ENCODE assay signal across 8 cellular contexts in genomic region chr19:10603084-10603872, GRCh38. TPM values are rescaled to one million over a fixed set of nuclear protein-coding genes. Genes with fewer than 3 reads are reported as not detected.
DNase-seq lines count a peak whose midpoint lies in the region; ATAC-seq, FAIRE-seq and TF ChIP-seq lines count a peak whose summit lies in the region.

No MANE protein-coding gene starts in this region.

- DNase-seq in GM19239 (ENCODE audit: insufficient read length, low spot score) (peak; percentile 50), Right ventricle myocardium superior (peak; percentile 56), sigmoid colon (peak; percentile 68), NCI-H510A (lab: John Stamatoyannopoulos, UW) (no peak), frontal cortex (ENCODE audit: low spot score in 2 of 2) (no peak)
- peak; percentile 54 to 62 for DNase-seq in activated T-helper 1 cell treated with anti-CD3 and anti-CD28 coated beads, Interleukin-2, amount 50 U/mL, for 16 hours (ENCODE audit: low read depth in 1 of 2, low spot score in 1 of 2)

- H3K4me3 ChIP-seq in OCI-LY1 (ENCODE audit: low read depth, low read length, poor library complexity, severe bottlenecking) (peak overlapping the region; percentile 83), sigmoid colon (peak overlapping the region; percentile 92 to 100 (median 97))

- H3K9ac ChIP-seq in OCI-LY1 (ENCODE audit: low read length), result peak overlapping the region; percentile 95

- peak; percentile 70 for FAIRE-seq in GM19239 (lab: Jason Lieb, UNC)
- FAIRE-seq in frontal cortex (lab: Jason Lieb, UNC), result no peak

- no peaks in the 10 kb centered on the region for H4K20me1 ChIP-seq in OCI-LY1 (ENCODE audit: insufficient read depth, low read length)

- H3K36me3 ChIP-seq in OCI-LY1 (ENCODE audit: insufficient read depth, low read length) (no peaks in the 10 kb centered on the region), sigmoid colon (no peaks in the 10 kb centered on the region)

- H3K9me2 ChIP-seq in OCI-LY1 (ENCODE audit: low read depth, low read length), result no peaks in the 10 kb centered on the region

- TF ChIP-seq CTCF in OCI-LY1 (IDR thresholded peaks at IDR 0.05; ENCODE audit: low read length), result no peak
- TF ChIP-seq CTCF in sigmoid colon (IDR thresholded peaks at IDR 0.05), result no peak

- no peak overlapping the region for H2AFZ ChIP-seq in OCI-LY1 (ENCODE audit: low read length)

- no peaks in the 10 kb centered on the region; the same call in 1 of the 2 replicates for H3K27me3 ChIP-seq in OCI-LY1 (ENCODE audit: insufficient read depth, low read length)
- H3K27me3 ChIP-seq in sigmoid colon, result no peaks in the 10 kb centered on the region

- H3K27ac ChIP-seq in OCI-LY1 (ENCODE audit: low read depth, low read length, poor library complexity, severe bottlenecking) (peak overlapping the region; percentile 98), sigmoid colon (peak overlapping the region; percentile 82 to 92 (median 86))

- no peak for TF ChIP-seq EP300 in sigmoid colon (IDR thresholded peaks at IDR 0.05)

- peaks cover 30% of the 10 kb centered on the region for H3K79me2 ChIP-seq in OCI-LY1 (ENCODE audit: insufficient read depth, low read length)

- 8 to 21% methylated on average over 19 of the region's 19 CpGs for WGBS in sigmoid colon, 2 donors

- H3K4me2 ChIP-seq in OCI-LY1 (ENCODE audit: low read length), result peak overlapping the region; percentile 69

- H3K9me3 ChIP-seq in OCI-LY1 (ENCODE audit: low read length) (no peaks in the 10 kb centered on the region), sigmoid colon (no peaks in the 10 kb centered on the region)

- H3F3A ChIP-seq in OCI-LY1 (ENCODE audit: insufficient read depth, low read length), result no peaks in the 10 kb centered on the region

- ATAC-seq in Right ventricle myocardium superior (ENCODE audit: poor library complexity) (peak; percentile 21), GM18868 (IDR thresholded peaks at IDR 0.05; ENCODE audit: unreplicated experiment) (no peak)

- H3K4me1 ChIP-seq in OCI-LY1 (ENCODE audit: insufficient read depth, low read length, severe bottlenecking) (peaks cover 19% of the 10 kb centered on the region), sigmoid colon (peaks cover 0 to 18% (median 13%) of the 10 kb centered on the region in 4 donors)

- TF ChIP-seq POLR2A in sigmoid colon (IDR thresholded peaks at IDR 0.05), result no peak

- intact Hi-C loops in Right ventricle myocardium superior (cut with DNase I), result no loop called here
- intact Hi-C loops in sigmoid colon (cut with DNase I), result no loop called here

RNA-seq across cellular contexts. Expression of gene AP1M2, which starts 16.2 kb away (rescaled TPM):
- total RNA-seq in Right ventricle myocardium superior (not detected), sigmoid colon (1 to 10 TPM in 2 of 4 donors, not detected in 2; 1.1 to 3.0 TPM), frontal cortex (0.41 TPM)
- 100 to 1,000 TPM in 2 of 3 donors, 10 to 100 TPM in 1; 95.8 to 178 (median 150) TPM for polyA plus RNA-seq in sigmoid colon

RNA-seq across cellular contexts. Expression of gene SLC44A2, which starts 22.1 kb away (rescaled TPM):
- total RNA-seq in Right ventricle myocardium superior (62.3 TPM), sigmoid colon (10 to 100 TPM; 19.3 to 31.0 (median 25.3) TPM), frontal cortex (18.8 TPM)
- polyA plus RNA-seq in sigmoid colon, result 10 to 100 TPM; 12.9 to 88.6 (median 23.4) TPM

RNA-seq across cellular contexts. Expression of gene CDKN2D, which starts 34.5 kb away (rescaled TPM):
- 6.9 TPM for total RNA-seq in Right ventricle myocardium superior
- 10 to 100 TPM in 3 of 4 donors, 1 to 10 TPM in 1; 7.5 to 14.9 (median 11.3) TPM for total RNA-seq in sigmoid colon
- 10 to 100 TPM; 17.4 to 28.2 (median 17.8) TPM for polyA plus RNA-seq in sigmoid colon
- total RNA-seq in frontal cortex, result 73.0 TPM

RNA-seq across cellular contexts. Expression of gene KRI1, which starts 37.5 kb away (rescaled TPM):
- total RNA-seq in Right ventricle myocardium superior, result 10.4 TPM
- total RNA-seq in sigmoid colon, result 10 to 100 TPM; 13.6 to 21.1 (median 16.1) TPM
- 10 to 100 TPM in 2 of 3 donors, 1 to 10 TPM in 1; 7.2 to 28.9 (median 11.4) TPM for polyA plus RNA-seq in sigmoid colon
- 2.0 TPM for total RNA-seq in frontal cortex

RNA-seq across cellular contexts. Expression of gene ILF3, which starts 50.9 kb away (rescaled TPM):
- total RNA-seq in Right ventricle myocardium superior (91.7 TPM), sigmoid colon (100 to 1,000 TPM in 2 of 4 donors, 10 to 100 TPM in 2; 83.5 to 109 (median 94.8) TPM), frontal cortex (132 TPM)
- polyA plus RNA-seq in sigmoid colon, result 100 to 1,000 TPM in 1 of 3 donors, 10 to 100 TPM in 2; 25.7 to 146 (median 30.6) TPM

Comparison
In these comparisons a context has a peak if more than half of its experiments do, and no peak if none do; other contexts are left out.
1. DNase-seq: peak in GM19239 (single experiment), activated T-helper 1 cell treated with anti-CD3 and anti-CD28 coated beads, Interleukin-2, amount 50 U/mL, for 16 hours (2 of 2), Right ventricle myocardium superior (single experiment) and sigmoid colon (single experiment); none in NCI-H510A (single experiment) and frontal cortex (0 of 2).